Comparison of ENCODE assay signal across 8 cellular contexts in the genomic region with DNA sequence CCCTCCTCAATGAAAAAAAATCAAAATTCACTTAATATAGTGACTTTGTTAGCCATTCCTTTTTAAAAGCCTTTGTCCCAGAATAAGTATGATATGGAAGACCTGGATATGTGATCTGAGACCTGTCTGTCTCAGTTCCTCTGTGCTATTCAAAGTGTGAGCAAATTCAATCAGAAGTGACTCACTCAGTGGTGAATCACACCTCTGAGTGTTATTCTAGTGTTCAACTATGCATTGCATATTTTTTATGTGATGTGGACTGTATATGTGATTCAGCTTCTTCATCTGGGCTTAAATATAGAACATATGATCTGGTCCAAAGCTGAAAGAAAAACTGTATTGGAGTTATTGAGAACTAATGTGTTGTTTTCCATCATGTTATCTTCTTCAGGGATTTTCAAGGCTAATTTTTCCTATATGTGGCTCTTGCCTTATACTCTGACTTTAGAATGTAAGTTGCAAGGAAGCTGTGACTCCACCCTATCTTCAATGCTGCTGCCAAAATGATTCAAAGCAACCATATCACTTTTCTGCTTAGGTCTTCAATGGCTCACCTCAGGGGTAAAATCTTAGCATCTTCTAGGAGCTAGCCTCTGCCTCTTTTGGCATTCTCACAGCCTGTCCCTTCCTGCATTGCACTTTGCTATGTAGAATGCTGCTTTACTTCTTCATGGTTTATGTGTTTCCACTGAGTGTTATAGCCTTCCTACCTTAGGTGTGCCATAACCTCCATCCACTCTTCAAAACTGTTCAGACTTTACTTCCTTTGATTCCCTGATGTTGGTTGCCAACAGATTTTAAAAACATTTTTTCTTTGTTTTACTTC.
DNase-seq lines count a peak whose midpoint lies in the region; ATAC-seq, FAIRE-seq and TF ChIP-seq lines count a peak whose summit lies in the region.

No MANE protein-coding gene starts in this region.

- no peaks in the 10 kb centered on the region for H3K27me3 ChIP-seq in gastroesophageal sphincter

- peak; percentile 96 for FAIRE-seq in RCC 7860 (lab: Jason Lieb, UNC)

- no peak for TF ChIP-seq POLR2A in gastroesophageal sphincter (IDR thresholded peaks at IDR 0.05)

- H3K36me3 ChIP-seq in gastroesophageal sphincter, result no peaks in the 10 kb centered on the region

- DNase-seq in A172 (ENCODE audit: low spot score), result peak; percentile 69
- DNase-seq in RCC 7860 (ENCODE audit: low spot score), result peak; percentile 88
- DNase-seq in fibroblast of villous mesenchyme (ENCODE audit: low read depth), result peak; percentile 45
- no peak for DNase-seq in NCI-H774 (lab: John Stamatoyannopoulos, UW)

- H3K4me3 ChIP-seq in fibroblast of villous mesenchyme (ENCODE audit: low read depth, low read length) (no peak overlapping the region), gastroesophageal sphincter (no peak overlapping the region)

- ATAC-seq in GM18867 (IDR thresholded peaks at IDR 0.05; ENCODE audit: unreplicated experiment), result peak; percentile 96
- ATAC-seq in gastroesophageal sphincter, result no peak
- ATAC-seq in HG03159 (IDR thresholded peaks at IDR 0.05; ENCODE audit: unreplicated experiment), result no peak
- ATAC-seq in HG03280 (IDR thresholded peaks at IDR 0.05; ENCODE audit: unreplicated experiment), result no peak

- no peak for TF ChIP-seq EP300 in gastroesophageal sphincter (IDR thresholded peaks at IDR 0.05)

- no peak for TF ChIP-seq CTCF in fibroblast of villous mesenchyme (IDR thresholded peaks at IDR 0.05; ENCODE audit: insufficient read depth, low read depth, low read length)
- no peak for TF ChIP-seq CTCF in gastroesophageal sphincter (IDR thresholded peaks at IDR 0.05)

- H3K9me3 ChIP-seq in gastroesophageal sphincter, result no peaks in the 10 kb centered on the region

- peaks cover 0 to 14% (median 3%) of the 10 kb centered on the region in 3 donors for H3K4me1 ChIP-seq in gastroesophageal sphincter

- H3K27ac ChIP-seq in gastroesophageal sphincter, result no peak overlapping the region
